ENCODE assay signal across 19 cellular contexts in the genomic region with DNA sequence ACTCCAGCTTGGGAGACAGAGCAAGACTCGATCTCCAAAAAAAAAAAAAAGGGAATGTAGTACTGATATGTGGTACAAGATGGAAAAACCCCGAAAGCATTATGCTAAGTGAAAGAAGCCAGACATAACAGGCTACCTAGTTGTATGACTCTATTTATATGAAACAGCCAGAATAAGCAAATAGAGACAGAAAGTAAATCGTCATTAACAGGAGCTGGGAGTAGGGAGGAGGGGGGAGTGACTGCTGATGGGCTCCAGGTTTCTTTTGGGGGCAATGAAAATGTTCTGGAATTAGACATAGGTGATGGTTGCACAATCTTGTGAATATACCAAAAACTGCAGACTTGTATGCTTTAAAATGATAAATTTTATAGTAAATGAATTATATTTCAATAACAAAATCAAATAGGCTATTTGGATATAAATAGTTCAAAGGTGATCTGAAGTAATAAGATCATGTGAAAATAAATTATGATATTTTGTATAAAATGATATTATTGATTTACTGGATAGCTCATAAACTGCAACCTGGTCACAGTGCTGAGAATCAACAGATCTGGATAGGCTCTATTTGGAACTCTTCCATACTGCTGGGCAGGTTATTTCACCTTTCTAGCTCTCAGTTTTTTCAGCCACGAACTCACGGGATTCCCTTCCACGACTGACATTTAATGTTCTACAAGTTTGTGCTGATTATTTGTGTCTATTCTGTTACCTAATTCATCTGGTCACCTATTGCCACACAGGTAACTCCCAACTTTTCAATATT. TPM values are rescaled to one million over a fixed set of nuclear protein-coding genes. Genes with fewer than 3 reads are reported as not detected.
DNase-seq lines count a peak whose midpoint lies in the region; ATAC-seq and TF ChIP-seq lines count a peak whose summit lies in the region.
"Had no signal": no experiment of that assay in that cellular context is flagged by ENCODE, and none has a peak within 500 bp of the region (broad histone marks: within the 10 kb centered on the region; RNA-seq: fewer than 3 reads in every experiment).

No MANE protein-coding gene starts in this region.

- intact Hi-C loops in Panc1 (cut with micrococcal nuclease; ENCODE audit: unreplicated experiment) = no loop called here
- intact Hi-C loops in esophagus muscularis mucosa (cut with DNase I) = no loop called here
- intact Hi-C loops in right lobe of liver (cut with DNase I) = no loop called here
- intact Hi-C loops in breast epithelium (cut with DNase I; ENCODE audit: low total_unique reads) = no loop called here

- DNase-seq in Panc1 (ENCODE audit: low read depth, low spot score) (no peak), esophagus muscularis mucosa (ENCODE audit: extremely low spot score) (no peak), right lobe of liver (no peak), breast epithelium (ENCODE audit: low spot score in 2 of 2) (no peak), coronary artery (ENCODE audit: low spot score) (no peak), OCI-M2 (lab: John Stamatoyannopoulos, UW; ENCODE audit: unreplicated experiment) (no peak)
- DNase-seq in central memory CD4-positive, alpha-beta T cell = no peak
- DNase-seq: DMS 273 treated with DMSO at 0.1 percent for 48 hours, GF-D8, GM23248, KBM-7, NCI-H1048, NCI-H1436 treated with DMSO at 0.1 percent for 48 hours, NCI-H2081 treated with DMSO at 0.1 percent for 48 hours, NCI-H510A, NCI-H82, SIG-M5 had no signal

- TSS peak; percentile 46 for BruUV-seq in Panc1 (replicated peaks; lab: Mats Ljungman, UMichigan)

- no peak for TF ChIP-seq POLR2A in esophagus muscularis mucosa (IDR thresholded peaks at IDR 0.05; ENCODE audit: low read depth)
- TF ChIP-seq POLR2A in right lobe of liver (IDR thresholded peaks at IDR 0.05) = no peak
- no peak for TF ChIP-seq POLR2A in breast epithelium (IDR thresholded peaks at IDR 0.05)

- 54% methylated on average over 6 of the region's 6 CpGs for WGBS in esophagus muscularis mucosa
- WGBS in right lobe of liver (ENCODE audit: insufficient coverage, low coverage, low lambda C conversion rate, missing lambda C conversion rate) = 41% methylated on average over 6 of the region's 6 CpGs

- H3K36me3 ChIP-seq in Panc1 (ENCODE audit: control insufficient read depth, insufficient read depth, low read length) (no peaks in the 10 kb centered on the region), esophagus muscularis mucosa (no peaks in the 10 kb centered on the region), right lobe of liver (no peaks in the 10 kb centered on the region), breast epithelium (no peaks in the 10 kb centered on the region)

- TF ChIP-seq CTCF in 22Rv1 (IDR thresholded peaks at IDR 0.05) (no peak), Panc1 (IDR thresholded peaks at IDR 0.05) (no peak), esophagus muscularis mucosa (IDR thresholded peaks at IDR 0.05) (no peak), right lobe of liver (IDR thresholded peaks at IDR 0.05) (no peak), breast epithelium (IDR thresholded peaks at IDR 0.05) (no peak), coronary artery (IDR thresholded peaks at IDR 0.05) (no peak)

- no peak for TF ChIP-seq EP300 in esophagus muscularis mucosa (IDR thresholded peaks at IDR 0.05)

- H3K4me1 ChIP-seq in Panc1 (ENCODE audit: control insufficient read depth, insufficient read depth, low read length) (no peaks in the 10 kb centered on the region), esophagus muscularis mucosa (peaks cover 3 to 49% (median 42%) of the 10 kb centered on the region in 4 donors), right lobe of liver (peaks cover 0 to 22% (median 0%) of the 10 kb centered on the region in 4 donors), breast epithelium (no peaks in the 10 kb centered on the region)

- H3K9me3 ChIP-seq in Panc1 (ENCODE audit: control insufficient read depth, insufficient read depth, low read depth, low read length) (no peaks in the 10 kb centered on the region), esophagus muscularis mucosa (no peaks in the 10 kb centered on the region), right lobe of liver (no peaks in the 10 kb centered on the region), breast epithelium (no peaks in the 10 kb centered on the region)
- H3K9me3 ChIP-seq: BLaER1 treated with 17β-estradiol and CSF1 and Interleukin-3, amounts not matched to agents 10 nM and 100 nM had no signal

- POLR2A ChIA-PET in Panc1 (lab: Charles Lee) = no interaction called here

- H3K27ac ChIP-seq in 22Rv1 = peak overlapping the region; percentile 41
- H3K27ac ChIP-seq in Panc1 (ENCODE audit: low read length) = no peak overlapping the region
- H3K27ac ChIP-seq in esophagus muscularis mucosa (replicated peaks in 1 of 4) = peak overlapping the region in 3 of 4 donors; percentile 20 to 54 (median 53)
- H3K27ac ChIP-seq in right lobe of liver = peak overlapping the region in 1 of 3 donors; percentile 7
- no peak overlapping the region for H3K27ac ChIP-seq in breast epithelium
- no peak overlapping the region for H3K27ac ChIP-seq in coronary artery
- H3K27ac ChIP-seq: BLaER1 treated with 17β-estradiol and CSF1 and Interleukin-3, amounts not matched to agents 10 nM and 100 nM; GM23248 had no signal

- ATAC-seq in Panc1 = no peak
- peak; percentile 58 to 75 (median 62) for ATAC-seq in right lobe of liver

- in situ Hi-C loops in Panc1 (cut with HindIII; ENCODE audit: low pct_unique_long_range_greater_than_20kb, low sequenced_read_pairs) = no loop called here

- H3K27me3 ChIP-seq in Panc1 (ENCODE audit: control insufficient read depth, insufficient read depth, low read length) (no peaks in the 10 kb centered on the region), esophagus muscularis mucosa (no peaks in the 10 kb centered on the region), right lobe of liver (no peaks in the 10 kb centered on the region), breast epithelium (no peaks in the 10 kb centered on the region)
- H3K27me3 ChIP-seq: BLaER1 treated with 17β-estradiol and CSF1 and Interleukin-3, amounts not matched to agents 10 nM and 100 nM had no signal

- CTCF ChIA-PET in Panc1 (lab: Charles Lee) = interaction anchor here (0.6 kb wide), 1 partner anchor 17 kb away, joined by 5 read pairs; no protein-coding TSS in a partner anchor

- no peak overlapping the region for H3K4me3 ChIP-seq in Panc1 (ENCODE audit: low read depth in 2 of 2, low read length in 2 of 2)
- no peak overlapping the region for H3K4me3 ChIP-seq in esophagus muscularis mucosa
- H3K4me3 ChIP-seq in right lobe of liver = no peak overlapping the region
- H3K4me3 ChIP-seq in breast epithelium = no peak overlapping the region
- no peak overlapping the region for H3K4me3 ChIP-seq in coronary artery
- H3K4me3 ChIP-seq: BLaER1 treated with 17β-estradiol and CSF1 and Interleukin-3, amounts not matched to agents 10 nM and 100 nM; GM23248 had no signal

RNA-seq across cellular contexts. Expression of gene ZNF652, which starts 27.1 kb away (rescaled TPM):
- total RNA-seq in Panc1 (2021; ENCODE audit: unreplicated experiment) (42.4 TPM), esophagus muscularis mucosa (10 to 100 TPM; 59.3 to 100.0 (median 83.0) TPM), right lobe of liver (10 to 100 TPM; 16.9 to 36.8 (median 24.3) TPM), breast epithelium (100 to 1,000 TPM in 1 of 3 donors, 10 to 100 TPM in 2; 34.2 to 157 (median 72.4) TPM)
- 8.1 TPM for polyA plus RNA-seq in Panc1 (2012; ENCODE audit: insufficient read length)

Comparison
In these comparisons a context has a peak if more than half of its experiments do, and no peak if none do; other contexts are left out.
1. H3K27ac ChIP-seq: peak in 22Rv1 (single experiment) and esophagus muscularis mucosa (3 of 4); none in Panc1 (single experiment), breast epithelium (0 of 2) and coronary artery (0 of 2).